In the genomic region with DNA sequence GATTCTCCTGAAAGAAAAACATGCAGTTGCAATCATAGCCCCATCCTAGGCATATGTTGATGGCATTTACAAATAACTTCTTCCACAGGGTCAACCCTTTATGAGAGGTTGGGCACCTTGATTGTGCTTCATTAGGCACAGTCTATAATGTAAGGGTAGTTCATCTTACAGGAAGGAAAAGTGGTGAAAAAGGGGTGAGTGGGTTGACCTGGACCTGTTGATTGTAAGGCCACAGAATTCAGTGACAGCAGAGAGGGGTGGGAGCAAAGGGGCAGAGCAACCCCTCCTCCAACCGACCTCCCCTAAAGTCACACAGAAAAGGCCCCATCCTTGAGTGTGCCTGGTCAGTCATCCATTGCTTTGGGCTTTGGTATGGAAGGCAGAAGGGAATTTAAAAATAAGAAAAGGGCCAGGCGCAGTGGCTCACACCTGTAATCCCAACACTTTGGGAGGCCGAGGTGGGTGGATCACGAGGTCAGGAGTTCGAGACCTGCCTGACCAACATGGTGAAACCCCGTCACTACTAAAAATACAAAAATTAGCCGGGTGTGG, we compare ENCODE assay signal across 18 cellular contexts.
DNase-seq lines count a peak whose midpoint lies in the region; ATAC-seq and TF ChIP-seq lines count a peak whose summit lies in the region.
"Had no signal": no experiment of that assay in that cellular context is flagged by ENCODE, and none has a peak within 500 bp of the region (broad histone marks: within the 10 kb centered on the region; RNA-seq: fewer than 3 reads in every experiment).

No MANE protein-coding gene starts in this region.

- H3K27ac Mint-ChIP-seq in central memory CD8-positive, alpha-beta T cell (ENCODE audit: low read depth): peak overlapping the region; percentile 22
- H3K27ac Mint-ChIP-seq in nephron progenitor cell: peak overlapping the region; percentile 83
- H3K27ac Mint-ChIP-seq: CD4-positive, alpha-beta T cell had no signal

- peak; percentile 30 for DNase-seq in NCI-H2227 treated with DMSO at 0.1 percent for 48 hours (lab: John Stamatoyannopoulos, UW)
- DNase-seq in NCI-H2227 (lab: John Stamatoyannopoulos, UW; ENCODE audit: unreplicated experiment): no peak
- no peak for DNase-seq in central memory CD8-positive, alpha-beta T cell (ENCODE audit: low spot score in 2 of 2)
- DNase-seq in nephron progenitor cell: no peak
- DNase-seq in coronary artery (ENCODE audit: low spot score): no peak
- no peak for DNase-seq in SHP77 (lab: John Stamatoyannopoulos, UW)
- DNase-seq: 8988T; CD4-positive, alpha-beta T cell; DMS153; GF-D8; MM.1S; NCI-H2029 treated with DMSO at 0.1 percent for 48 hours; NCI-H510A; NCI-H774; OCI-M1; RPMI8226 had no signal

- H3K4me1 ChIP-seq in BLaER1 treated with 17β-estradiol and CSF1 and Interleukin-3, amounts not matched to agents 10 nM and 100 nM: peaks cover 26 to 45% (median 34%) of the 10 kb centered on the region in 10 experiments

- peaks cover 6% of the 10 kb centered on the region for H3K4me1 Mint-ChIP-seq in central memory CD8-positive, alpha-beta T cell
- H3K4me1 Mint-ChIP-seq in nephron progenitor cell: peaks cover 88% of the 10 kb centered on the region

- H3K4me3 ChIP-seq in BLaER1 treated with 17β-estradiol and CSF1 and Interleukin-3, amounts not matched to agents 10 nM and 100 nM: no peak overlapping the region
- H3K4me3 ChIP-seq in coronary artery: no peak overlapping the region

- peak overlapping the region; percentile 14 to 70 (median 58); a peak in 16 of 22 replicates for H3K9ac ChIP-seq in BLaER1 treated with 17β-estradiol and CSF1 and Interleukin-3, amounts not matched to agents 10 nM and 100 nM

- peak overlapping the region; percentile 27 to 76 (median 63) for H3K4me2 ChIP-seq in BLaER1 treated with 17β-estradiol and CSF1 and Interleukin-3, amounts not matched to agents 10 nM and 100 nM

- no peaks in the 10 kb centered on the region for H4K20me1 ChIP-seq in BLaER1 treated with 17β-estradiol and CSF1 and Interleukin-3, amounts not matched to agents 10 nM and 100 nM

- H3K36me3 Mint-ChIP-seq in central memory CD8-positive, alpha-beta T cell (ENCODE audit: insufficient read depth): peaks cover 2% of the 10 kb centered on the region
- no peaks in the 10 kb centered on the region for H3K36me3 Mint-ChIP-seq in nephron progenitor cell (ENCODE audit: low read depth)

- H3K4me3 Mint-ChIP-seq in central memory CD8-positive, alpha-beta T cell: no peak overlapping the region
- H3K4me3 Mint-ChIP-seq in nephron progenitor cell: peak overlapping the region; percentile 38
- H3K4me3 Mint-ChIP-seq: CD4-positive, alpha-beta T cell had no signal

- H3K27me3 Mint-ChIP-seq in central memory CD8-positive, alpha-beta T cell: no peaks in the 10 kb centered on the region
- H3K27me3 Mint-ChIP-seq in nephron progenitor cell (ENCODE audit: low read depth, poor library complexity): peaks cover 9% of the 10 kb centered on the region
- H3K27me3 Mint-ChIP-seq: CD4-positive, alpha-beta T cell had no signal

- no peak for ATAC-seq in central memory CD8-positive, alpha-beta T cell (replicated peaks; ENCODE audit: extremely low read depth, poor library complexity, severe bottlenecking)
- no peak for ATAC-seq in esophagus mucosa

- H3K9me3 Mint-ChIP-seq in central memory CD8-positive, alpha-beta T cell: no peaks in the 10 kb centered on the region
- H3K9me3 Mint-ChIP-seq in nephron progenitor cell: no peaks in the 10 kb centered on the region
- H3K9me3 Mint-ChIP-seq: CD4-positive, alpha-beta T cell had no signal

- no peaks in the 10 kb centered on the region for H3K36me3 ChIP-seq in BLaER1 treated with 17β-estradiol and CSF1 and Interleukin-3, amounts not matched to agents 10 nM and 100 nM

- H3K9me3 ChIP-seq in BLaER1 treated with 17β-estradiol and CSF1 and Interleukin-3, amounts not matched to agents 10 nM and 100 nM (replicated peaks in 1 of 11): no peaks in the 10 kb centered on the region

- H3K27ac ChIP-seq in BLaER1 treated with 17β-estradiol and CSF1 and Interleukin-3, amounts not matched to agents 10 nM and 100 nM: peak overlapping the region in 10 of 11 experiments; percentile 57 to 72 (median 65); a peak in 21 of 22 replicates
- H3K27ac ChIP-seq in coronary artery: no peak overlapping the region

- no peak for TF ChIP-seq CTCF in nephron progenitor cell (IDR thresholded peaks at IDR 0.05)
- no peak for TF ChIP-seq CTCF in coronary artery (IDR thresholded peaks at IDR 0.05)

- H3K27me3 ChIP-seq in BLaER1 treated with 17β-estradiol and CSF1 and Interleukin-3, amounts not matched to agents 10 nM and 100 nM: no peaks in the 10 kb centered on the region

Comparison
In these comparisons a context has a peak if more than half of its experiments do, and no peak if none do; other contexts are left out.
1. H3K27ac ChIP-seq: peak in BLaER1 treated with 17β-estradiol and CSF1 and Interleukin-3, amounts not matched to agents 10 nM and 100 nM (10 of 11); none in coronary artery (0 of 2).